Comparison of ENCODE assay signal across 25 cellular contexts in the genomic region with DNA sequence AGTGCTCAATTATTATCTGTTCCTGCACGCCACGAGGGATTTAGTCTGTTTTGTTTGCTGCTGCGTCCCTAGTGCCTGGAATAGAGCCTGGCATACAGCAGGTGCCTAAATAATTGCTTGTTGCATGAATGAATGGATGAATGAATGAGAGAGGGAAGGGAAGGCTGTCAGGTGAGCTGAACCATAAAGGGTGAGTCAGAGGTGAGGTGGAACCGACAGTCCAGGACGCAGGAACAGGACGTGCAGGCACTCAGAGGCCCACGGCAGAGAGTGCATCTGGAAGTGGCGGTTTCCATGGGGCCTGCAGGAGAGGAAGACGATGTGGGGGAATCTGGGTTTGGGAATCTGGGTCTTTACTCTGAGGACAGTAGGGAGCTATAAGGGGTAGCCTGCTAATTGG. TPM values are rescaled to one million over a fixed set of nuclear protein-coding genes. Genes with fewer than 3 reads are reported as not detected.
A peak's percentile ranks its signal among the peaks of the same experiment; 100 is the strongest.
DNase-seq lines count a peak whose midpoint lies in the region; ATAC-seq and TF ChIP-seq lines count a peak whose summit lies in the region.
"Had no signal": no experiment of that assay in that cellular context is flagged by ENCODE, and none has a peak within 500 bp of the region (broad histone marks: within the 10 kb centered on the region; RNA-seq: fewer than 3 reads in every experiment).

No MANE protein-coding gene starts in this region.

- TF ChIP-seq CTCF in PC-3 (conservative IDR thresholded peaks at IDR 0.05; ENCODE audit: low read depth, low read length) (no peak), epithelial cell of esophagus (IDR thresholded peaks at IDR 0.05; ENCODE audit: insufficient read depth, low read depth, low read length, missing control alignments) (no peak)

- H3K4me3 ChIP-seq in PC-3 (ENCODE audit: low read length) (no peak overlapping the region), epithelial cell of esophagus (ENCODE audit: low read length) (no peak overlapping the region), neuronal stem cell (ENCODE audit: low read length in 2 of 2) (no peak overlapping the region)
- H3K4me3 ChIP-seq: body of pancreas, GM23248, SJSA1, suprapubic skin, vagina had no signal

- H3K9me3 Mint-ChIP-seq in activated naive CD4-positive, alpha-beta T cell treated with anti-CD3 and anti-CD28 coated beads, Interleukin-2, amount 50 U/mL, for 24 hours = no peaks in the 10 kb centered on the region

- no peaks in the 10 kb centered on the region for H3K27me3 ChIP-seq in PC-3 (ENCODE audit: low read length)
- peaks cover 0 to 5% (median 3%) of the 10 kb centered on the region in 3 experiments for H3K27me3 ChIP-seq in neuronal stem cell (ENCODE audit: control insufficient read depth in 3 of 3, insufficient read depth in 3 of 3, low read depth in 1 of 3, low read length in 3 of 3)
- H3K27me3 ChIP-seq: body of pancreas, SJSA1, suprapubic skin, vagina had no signal

- H2BK120ac ChIP-seq in neuronal stem cell (ENCODE audit: low read depth, low read length) = no peak overlapping the region

- H4K8ac ChIP-seq in neuronal stem cell (ENCODE audit: low read depth, low read length) = no peak overlapping the region

- H3K4me1 Mint-ChIP-seq in activated naive CD4-positive, alpha-beta T cell treated with anti-CD3 and anti-CD28 coated beads, Interleukin-2, amount 50 U/mL, for 24 hours = peaks cover 41% of the 10 kb centered on the region
- H3K4me1 Mint-ChIP-seq: endodermal cell, WTC11 had no signal

- POLR2A ChIA-PET in PC-3 (lab: Charles Lee; ENCODE audit: unreplicated experiment) = interaction anchor here (0.6 to 1.2 kb wide), 2 partner anchors 12 to 750 kb away, joined by 4 read pairs; no protein-coding TSS in a partner anchor

- peak; percentile 44 for ATAC-seq in PC-3
- no peak for ATAC-seq in GM21723 (IDR thresholded peaks at IDR 0.05; ENCODE audit: unreplicated experiment)
- ATAC-seq: activated naive CD4-positive, alpha-beta T cell treated with anti-CD3 and anti-CD28 coated beads, Interleukin-2, amount 50 U/mL, for 72 hours; body of pancreas; sciatic nerve; WTC11 had no signal

- H3K9me3 ChIP-seq in PC-3 (ENCODE audit: low read length) (no peaks in the 10 kb centered on the region), neuronal stem cell (replicated peaks in 1 of 2; ENCODE audit: control insufficient read depth in 2 of 2, insufficient read depth in 1 of 2, low read depth in 1 of 2, low read length in 2 of 2) (peaks cover 0 to 6% of the 10 kb centered on the region in 2 donors)
- H3K9me3 ChIP-seq: body of pancreas, suprapubic skin, vagina had no signal

- H4K91ac ChIP-seq in neuronal stem cell (ENCODE audit: low read depth, low read length, poor library complexity) = no peak overlapping the region

- peak overlapping the region; percentile 3 for H3K27ac Mint-ChIP-seq in activated naive CD4-positive, alpha-beta T cell treated with anti-CD3 and anti-CD28 coated beads, Interleukin-2, amount 50 U/mL, for 24 hours
- H3K27ac Mint-ChIP-seq: activated naive CD4-positive, alpha-beta T cell treated with anti-CD3 and anti-CD28 coated beads, Interleukin-2, amount 50 U/mL, for 72 hours; endodermal cell; T-helper 2 cell treated with Interferon-gamma antibody and Interleukin-4, amounts not matched to agents 5 μg/mL and 100 μg/mL, for 36 hours; WTC11 had no signal

- H3K36me3 ChIP-seq in PC-3 (ENCODE audit: low read depth, low read length) = no peaks in the 10 kb centered on the region; the same call in 1 of the 2 replicates
- H3K36me3 ChIP-seq in neuronal stem cell (replicated peaks in 1 of 2; ENCODE audit: control insufficient read depth in 2 of 2, insufficient read depth in 2 of 2, low read length in 2 of 2) = peaks cover 0 to 2% of the 10 kb centered on the region in 2 donors
- H3K36me3 ChIP-seq: SJSA1, suprapubic skin, vagina had no signal

- no peaks in the 10 kb centered on the region for H4K20me1 ChIP-seq in PC-3 (ENCODE audit: low read length)

- no peaks in the 10 kb centered on the region for H3K27me3 Mint-ChIP-seq in activated naive CD4-positive, alpha-beta T cell treated with anti-CD3 and anti-CD28 coated beads, Interleukin-2, amount 50 U/mL, for 24 hours

- peak overlapping the region; percentile 11 for H3K18ac ChIP-seq in neuronal stem cell (ENCODE audit: low read length)

- H3K36me3 Mint-ChIP-seq in activated naive CD4-positive, alpha-beta T cell treated with anti-CD3 and anti-CD28 coated beads, Interleukin-2, amount 50 U/mL, for 24 hours = no peaks in the 10 kb centered on the region
- H3K36me3 Mint-ChIP-seq: activated naive CD4-positive, alpha-beta T cell treated with anti-CD3 and anti-CD28 coated beads, Interleukin-2, amount 50 U/mL, for 72 hours had no signal

- CTCF ChIA-PET in PC-3 (lab: Charles Lee) = no interaction called here

- no peak overlapping the region for H2BK12ac ChIP-seq in neuronal stem cell (ENCODE audit: low read length)

- no peak overlapping the region for H3K14ac ChIP-seq in neuronal stem cell (ENCODE audit: low read length)

- H2AK5ac ChIP-seq in neuronal stem cell (ENCODE audit: low read depth, low read length) = no peak overlapping the region

- intact Hi-C loops in PC-3 (cut with micrococcal nuclease) = loop anchor here (10.0 kb wide), 1 partner anchor 355 kb away; no protein-coding TSS in a partner anchor

- peak overlapping the region; percentile 32 for H3K23ac ChIP-seq in neuronal stem cell (ENCODE audit: low read depth, low read length, poor library complexity)

- H3K79me2 ChIP-seq in PC-3 (ENCODE audit: low read length) = no peaks in the 10 kb centered on the region
- H3K79me2 ChIP-seq: parathyroid adenoma had no signal

- H3K27ac ChIP-seq in PC-3 (ENCODE audit: low read length) (peak overlapping the region; percentile 81), neuronal stem cell (replicated peaks; ENCODE audit: low read length) (no peak overlapping the region)
- H3K27ac ChIP-seq: body of pancreas, C4-2B, GM23248, parathyroid adenoma, SJSA1, suprapubic skin, vagina had no signal

- H3K9me2 ChIP-seq in PC-3 (replicated peaks; ENCODE audit: low read length) = no peaks in the 10 kb centered on the region

- H3K9ac ChIP-seq in PC-3 (ENCODE audit: low read length) = peak overlapping the region; percentile 45
- H3K9ac ChIP-seq in neuronal stem cell (ENCODE audit: low read depth, low read length, poor library complexity) = no peak overlapping the region
- H3K9ac ChIP-seq: GM23248, parathyroid adenoma had no signal

- H3K4me3 Mint-ChIP-seq in activated naive CD4-positive, alpha-beta T cell treated with anti-CD3 and anti-CD28 coated beads, Interleukin-2, amount 50 U/mL, for 24 hours = no peak overlapping the region
- H3K4me3 Mint-ChIP-seq: endodermal cell; T-helper 2 cell treated with Interferon-gamma antibody and Interleukin-4, amounts not matched to agents 5 μg/mL and 100 μg/mL, for 36 hours; WTC11 had no signal

- H2BK5ac ChIP-seq in neuronal stem cell (ENCODE audit: low read length) = no peak overlapping the region

- peaks cover 58% of the 10 kb centered on the region for H3K4me1 ChIP-seq in PC-3 (ENCODE audit: insufficient read depth, low read length)
- no peaks in the 10 kb centered on the region for H3K4me1 ChIP-seq in neuronal stem cell (ENCODE audit: control insufficient read depth in 2 of 2, insufficient read depth in 1 of 2, low read depth in 1 of 2, low read length in 2 of 2)
- H3K4me1 ChIP-seq: body of pancreas, vagina had no signal

- BruUV-seq in PC-3 (replicated peaks; lab: Mats Ljungman, UMichigan) = no TSS peak

- no CpG with 5 or more reads among the region's 9 CpGs for WGBS in neuronal stem cell (ENCODE audit: extremely low coverage in 2 of 2, insufficient read length in 2 of 2, insufficient replicate concordance in 1 of 2), 2 donors

- H2AFZ ChIP-seq in PC-3 (ENCODE audit: low read length) (peak overlapping the region; percentile 6), neuronal stem cell (ENCODE audit: low read length) (no peak overlapping the region)
- H2AFZ ChIP-seq: GM23248, parathyroid adenoma had no signal

- peak overlapping the region; percentile 3 for H3K4me2 ChIP-seq in PC-3 (ENCODE audit: low read length)
- H3K4me2 ChIP-seq in neuronal stem cell (ENCODE audit: insufficient read depth, low read length, poor library complexity, severe bottlenecking) = no peak overlapping the region

- H3K4ac ChIP-seq in neuronal stem cell (ENCODE audit: low read length) = no peak overlapping the region

- no peaks in the 10 kb centered on the region for H3K79me1 ChIP-seq in neuronal stem cell (ENCODE audit: low read depth, low read length)

- peaks cover 21% of the 10 kb centered on the region for H3F3A ChIP-seq in PC-3 (ENCODE audit: low read length, unreplicated experiment)

- no peak overlapping the region for H2BK15ac ChIP-seq in neuronal stem cell (ENCODE audit: low read length)

- DNase-seq in activated naive CD4-positive, alpha-beta T cell (lab: John Stamatoyannopoulos, UW) = no peak
- DNase-seq in PC-3 (peak; percentile 99), epithelial cell of esophagus (ENCODE audit: low read depth) (peak; percentile 77), neuronal stem cell (ENCODE audit: low spot score) (no peak), NCI-H748 treated with DMSO at 0.1 percent for 48 hours (lab: John Stamatoyannopoulos, UW) (no peak), NCI-H2081 (lab: John Stamatoyannopoulos, UW) (no peak)
- DNase-seq: activated T-cell treated with anti-CD3 and anti-CD28 coated beads, Interleukin-2, amount 50 U/mL, for 48 hours; body of pancreas; DMS153; endodermal cell; GM23248; KBM-7; NCI-H2227 treated with DMSO at 0.1 percent for 48 hours; NCI-H774 had no signal

RNA-seq across cellular contexts. Expression of a gene that starts 17.7 kb away (rescaled TPM):
- total RNA-seq in PC-3 (2014; rRNA removed) = 381 and 472 TPM in 2 replicates
- 42.1 TPM for polyA plus RNA-seq in neuronal stem cell (2013, experiment 1 of 2)
- 42.3 TPM for polyA plus RNA-seq in neuronal stem cell (2013, experiment 2 of 2)

Comparison
In these comparisons a context has a peak if more than half of its experiments do, and no peak if none do; other contexts are left out.
1. DNase-seq: peak in PC-3 (single experiment) and epithelial cell of esophagus (single experiment); none in activated naive CD4-positive, alpha-beta T cell (0 of 4), neuronal stem cell (single experiment), NCI-H748 treated with DMSO at 0.1 percent for 48 hours (single experiment) and NCI-H2081 (0 of 2).